ENCODE assay signal across 8 cellular contexts in the genomic region with DNA sequence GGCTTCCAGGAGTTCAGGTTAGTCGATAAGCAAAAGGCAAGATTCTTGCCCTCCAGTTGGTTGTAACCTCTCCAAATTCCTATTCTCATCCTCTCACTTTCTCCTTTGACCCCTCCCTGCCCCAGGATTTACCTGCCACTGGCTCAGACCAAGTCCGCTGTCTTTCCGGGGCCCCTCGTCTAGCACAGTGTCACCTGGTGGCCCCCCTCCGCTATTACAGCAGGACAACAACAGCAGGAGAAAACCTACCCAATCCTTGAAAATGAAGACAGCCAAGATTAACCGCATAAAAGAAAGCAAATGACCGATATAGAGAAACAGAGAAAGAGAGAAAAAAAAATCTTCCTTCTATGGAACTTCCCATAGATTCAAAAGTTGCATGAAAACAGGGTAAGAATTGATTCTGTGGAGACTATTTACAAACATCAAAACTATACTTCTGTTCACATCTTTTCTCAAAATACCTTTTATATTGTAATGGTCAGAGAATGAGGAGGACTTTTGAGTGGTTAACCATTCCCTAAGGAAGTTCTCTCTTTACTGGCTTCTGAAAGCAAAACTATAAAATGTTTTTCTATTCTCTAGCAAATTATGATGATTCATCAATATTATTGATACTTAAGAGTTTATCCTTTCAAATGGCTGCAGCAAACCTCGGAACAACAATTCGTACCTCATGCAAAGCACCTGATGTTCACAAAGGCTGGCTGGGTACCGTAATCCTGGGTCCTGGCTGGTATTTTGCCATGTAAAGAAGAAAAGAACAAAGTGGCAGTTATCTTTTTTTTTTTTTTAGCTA. TPM values are rescaled to one million over a fixed set of nuclear protein-coding genes. Genes with fewer than 3 reads are reported as not detected.
DNase-seq lines count a peak whose midpoint lies in the region; ATAC-seq and TF ChIP-seq lines count a peak whose summit lies in the region.

No MANE protein-coding gene starts in this region.

- peak; percentile 68 for ATAC-seq in GM19035 (IDR thresholded peaks at IDR 0.05; ENCODE audit: unreplicated experiment)
- no peak for ATAC-seq in Panc1
- ATAC-seq in foreskin keratinocyte: peak; percentile 53
- ATAC-seq in GM21528 (IDR thresholded peaks at IDR 0.05; ENCODE audit: low FRiP score, unreplicated experiment): no peak

- TF ChIP-seq POLR2A in uterus (IDR thresholded peaks at IDR 0.05): no peak

- H3K27ac ChIP-seq in Panc1 (ENCODE audit: low read length) (no peak overlapping the region), foreskin keratinocyte (no peak overlapping the region), uterus (no peak overlapping the region)

- peaks cover 19% of the 10 kb centered on the region for H3K27me3 ChIP-seq in Panc1 (ENCODE audit: control insufficient read depth, insufficient read depth, low read length)
- peaks cover 12% of the 10 kb centered on the region for H3K27me3 ChIP-seq in foreskin keratinocyte
- no peaks in the 10 kb centered on the region for H3K27me3 ChIP-seq in uterus

- POLR2A ChIA-PET in Panc1 (lab: Charles Lee): no interaction called here

- H3K4me1 ChIP-seq in Panc1 (ENCODE audit: control insufficient read depth, insufficient read depth, low read length) (no peaks in the 10 kb centered on the region), foreskin keratinocyte (peaks cover 13% of the 10 kb centered on the region), uterus (no peaks in the 10 kb centered on the region)

- intact Hi-C loops in Panc1 (cut with micrococcal nuclease; ENCODE audit: unreplicated experiment) (loop anchor here (1.0 kb wide), 1 partner anchor 286 kb away; no protein-coding TSS in a partner anchor), uterus (cut with DNase I; ENCODE audit: low total_unique reads) (no loop called here)

- H3K36me3 ChIP-seq in Panc1 (ENCODE audit: control insufficient read depth, insufficient read depth, low read length): no peaks in the 10 kb centered on the region
- H3K36me3 ChIP-seq in uterus: no peaks in the 10 kb centered on the region

- CTCF ChIA-PET in Panc1 (lab: Charles Lee): interaction anchor here (0.6 kb wide), 1 partner anchor 288 kb away, joined by 3 read pairs; no protein-coding TSS in a partner anchor

- TF ChIP-seq CTCF in Panc1 (IDR thresholded peaks at IDR 0.05): peak; percentile 86
- TF ChIP-seq CTCF in foreskin keratinocyte (conservative IDR thresholded peaks at IDR 0.05): peak; percentile 74
- TF ChIP-seq CTCF in uterus (IDR thresholded peaks at IDR 0.05): no peak

- in situ Hi-C loops in Panc1 (cut with HindIII; ENCODE audit: low pct_unique_long_range_greater_than_20kb, low sequenced_read_pairs): no loop called here

- H3K4me3 ChIP-seq in Panc1 (ENCODE audit: low read depth in 2 of 2, low read length in 2 of 2): no peak overlapping the region
- H3K4me3 ChIP-seq in uterus: no peak overlapping the region

- H3K9me3 ChIP-seq in Panc1 (ENCODE audit: control insufficient read depth, insufficient read depth, low read depth, low read length): no peaks in the 10 kb centered on the region
- no peaks in the 10 kb centered on the region for H3K9me3 ChIP-seq in uterus

- DNase-seq in AG20443 (ENCODE audit: low spot score) (peak; percentile 33), Panc1 (ENCODE audit: low read depth, low spot score) (no peak), foreskin keratinocyte (no peak), dedifferentiated amniotic fluid mesenchymal stem cell (ENCODE audit: extremely low spot score) (no peak), inferior parietal cortex (ENCODE audit: extremely low spot score) (no peak), uterus (no peak)

- BruUV-seq in Panc1 (replicated peaks; lab: Mats Ljungman, UMichigan): no TSS peak

RNA-seq across cellular contexts. Expression of a gene that starts 10.0 kb away (rescaled TPM):
- 0.15 TPM for total RNA-seq in Panc1 (2021; ENCODE audit: unreplicated experiment)
- polyA plus RNA-seq in Panc1 (2012; ENCODE audit: insufficient read length): not detected
- 0.99 and 1.5 TPM in 2 replicates for total RNA-seq in foreskin keratinocyte
- polyA plus RNA-seq in foreskin keratinocyte: 0.48 and 1.0 TPM in 2 replicates
- total RNA-seq in uterus: 1 to 10 TPM in 1 of 4 donors, not detected in 3; 4.1 TPM

Comparison
In these comparisons a context has a peak if more than half of its experiments do, and no peak if none do; other contexts are left out.
1. ATAC-seq: peak in GM19035 (single experiment) and foreskin keratinocyte (single experiment); none in Panc1 (single experiment) and GM21528 (single experiment).
2. CTCF ChIP-seq: peak in Panc1 (single experiment) and foreskin keratinocyte (single experiment); none in uterus (0 of 4).